17 cellular contexts compared by ENCODE assay signal in the genomic region with DNA sequence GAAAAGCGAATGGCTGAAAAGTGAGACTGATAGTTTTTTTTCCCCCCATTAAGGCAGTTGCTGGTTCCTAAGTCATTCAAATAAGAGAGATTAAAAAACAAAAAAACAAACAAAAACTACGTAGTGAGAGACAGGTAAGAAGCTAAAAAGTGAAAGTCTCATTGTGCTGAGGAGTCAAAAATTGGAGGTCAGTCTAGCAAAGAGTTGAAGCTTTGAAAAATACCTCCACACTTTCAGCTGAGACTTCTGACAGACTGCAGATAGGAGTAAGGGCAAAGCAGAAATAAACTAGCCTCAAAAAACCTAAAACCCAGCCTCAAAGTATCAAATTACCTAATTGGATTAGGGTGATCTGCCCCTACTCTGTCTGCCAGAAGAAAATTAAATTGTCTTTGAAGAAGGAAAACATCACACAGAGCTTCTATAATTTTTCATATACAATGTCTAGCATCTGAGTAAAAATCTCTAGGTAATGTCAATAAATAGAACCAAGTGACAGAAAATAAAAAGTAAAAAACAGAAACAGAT. TPM values are rescaled to one million over a fixed set of nuclear protein-coding genes. Genes with fewer than 3 reads are reported as not detected.
A peak's percentile ranks its signal among the peaks of the same experiment; 100 is the strongest.
DNase-seq lines count a peak whose midpoint lies in the region; ATAC-seq and TF ChIP-seq lines count a peak whose summit lies in the region.
"Had no signal": no experiment of that assay in that cellular context is flagged by ENCODE, and none has a peak within 500 bp of the region (broad histone marks: within the 10 kb centered on the region; RNA-seq: fewer than 3 reads in every experiment).

No MANE protein-coding gene starts in this region.

- no peak overlapping the region for H3K18ac ChIP-seq in H9 (ENCODE audit: insufficient read length, low read depth, low read length)

- H3K79me1 ChIP-seq in H9 (ENCODE audit: insufficient read depth, low read depth, low read length, poor library complexity, severe bottlenecking), result no peaks in the 10 kb centered on the region

- ATAC-seq in WTC11 (no peak), HG03159 (IDR thresholded peaks at IDR 0.05; ENCODE audit: unreplicated experiment) (no peak)
- ATAC-seq: left colon, upper lobe of right lung had no signal

- H3K4ac ChIP-seq in H9 (ENCODE audit: low read depth, low read length), result no peak overlapping the region

- H3K9me3 Mint-ChIP-seq in H9, result peaks cover 0 to 3% of the 10 kb centered on the region in 2 experiments; a peak in 3 of 5 replicates
- peaks cover 3% of the 10 kb centered on the region for H3K9me3 Mint-ChIP-seq in WTC11

- no CpG with 5 or more reads among the region's 2 CpGs for WGBS in H9 (ENCODE audit: extremely low coverage, insufficient read length, low lambda C conversion rate)

- no peak for TF ChIP-seq CTCF in A673 (conservative IDR thresholded peaks at IDR 0.05; ENCODE audit: low read depth, low read length)
- TF ChIP-seq CTCF in H9 (conservative IDR thresholded peaks at IDR 0.05), result no peak
- no peak for TF ChIP-seq CTCF in WTC11 (IDR thresholded peaks at IDR 0.05)

- no peaks in the 10 kb centered on the region for H3K27me3 ChIP-seq in A673 (replicated peaks; ENCODE audit: insufficient read depth, low read depth, low read length, poor library complexity)
- H3K27me3 ChIP-seq in H9 (ENCODE audit: insufficient read depth, low read length), result no peaks in the 10 kb centered on the region
- H3K27me3 ChIP-seq in iPS-15b (ENCODE audit: control insufficient read depth, insufficient read depth, low read length), result no peaks in the 10 kb centered on the region
- H3K27me3 ChIP-seq: upper lobe of right lung had no signal

- no peak overlapping the region for H2BK15ac ChIP-seq in H9 (ENCODE audit: low read depth, low read length)

- intact Hi-C loops in A673 (cut with micrococcal nuclease; ENCODE audit: unreplicated experiment), result no loop called here

- H2BK5ac ChIP-seq in H9 (ENCODE audit: insufficient read length, low read length), result no peak overlapping the region

- no peaks in the 10 kb centered on the region for H3K36me3 ChIP-seq in A673 (ENCODE audit: insufficient read depth, low read length, poor library complexity, severe bottlenecking)
- H3K36me3 ChIP-seq in iPS-15b (ENCODE audit: control insufficient read depth, insufficient read depth, low read length), result no peaks in the 10 kb centered on the region
- H3K36me3 ChIP-seq: upper lobe of right lung had no signal

- H3K9me3 ChIP-seq in A673 (ENCODE audit: low read depth, low read length, poor library complexity, severe bottlenecking) (no peaks in the 10 kb centered on the region), H9 (ENCODE audit: control insufficient read depth, low read depth, low read length) (no peaks in the 10 kb centered on the region), iPS-15b (ENCODE audit: control insufficient read depth, insufficient read depth, low read length) (no peaks in the 10 kb centered on the region)

- H3K4me1 ChIP-seq in A673 (ENCODE audit: insufficient read depth, low read length, poor library complexity, severe bottlenecking) (no peaks in the 10 kb centered on the region), H9 (ENCODE audit: insufficient read depth, low read length) (peaks cover 3% of the 10 kb centered on the region; the same call in 1 of the 2 replicates), iPS-15b (ENCODE audit: control insufficient read depth, insufficient read depth, low read length) (peaks cover 7% of the 10 kb centered on the region)
- H3K4me1 ChIP-seq: upper lobe of right lung had no signal

- H4K20me1 ChIP-seq in H9 (ENCODE audit: control insufficient read depth, insufficient read depth, insufficient read length), result no peaks in the 10 kb centered on the region

- H3K4me3 Mint-ChIP-seq in H9 (0 out of 5 replicates have a peak overlapping the region, but pooled peaks of 1 of the 2 experiments have one; percentile 5), WTC11 (no peak overlapping the region; the same call in 1 of the 2 replicates)
- H3K4me3 Mint-ChIP-seq: mesothelial cell of epicardium had no signal

- H3K14ac ChIP-seq in H9 (ENCODE audit: insufficient read depth, low read length), result no peak overlapping the region

- POLR2A ChIA-PET in A673 (lab: Charles Lee; ENCODE audit: low non-redundant PET) (no interaction called here), WTC11 (lab: Charles Lee) (no interaction called here)

- H3K9ac ChIP-seq in H9 (ENCODE audit: extremely low read depth, insufficient read length, low read length) (no peak overlapping the region), iPS-15b (ENCODE audit: low read depth, low read length) (peak overlapping the region; percentile 5)

- H4K8ac ChIP-seq in H9 (replicated peaks; ENCODE audit: insufficient read length, low read depth, low read length), result no peak overlapping the region

- H3K4me2 ChIP-seq in H9 (ENCODE audit: insufficient read depth, insufficient read length, low read length), result no peak overlapping the region

- no peak overlapping the region for H2BK12ac ChIP-seq in H9 (ENCODE audit: insufficient read length, low read depth, low read length)

- no peak overlapping the region for H2AK5ac ChIP-seq in H9 (ENCODE audit: insufficient read length, low read length)

- H2AFZ ChIP-seq in H9 (ENCODE audit: low read length), result no peak overlapping the region

- no peak overlapping the region for H3T11ph ChIP-seq in H9 (ENCODE audit: low read length)

- no peak overlapping the region for H4K5ac ChIP-seq in H9 (ENCODE audit: insufficient read length, low read depth, low read length)

- H3K27ac ChIP-seq in A673 (ENCODE audit: low read depth, low read length, poor library complexity, severe bottlenecking) (no peak overlapping the region), H9 (ENCODE audit: insufficient read length, low read depth, low read length) (no peak overlapping the region)
- H3K27ac ChIP-seq: dorsolateral prefrontal cortex, upper lobe of right lung had no signal

- H2BK120ac ChIP-seq in H9 (ENCODE audit: low read depth, low read length, poor library complexity, severe bottlenecking), result no peak overlapping the region

- no peaks in the 10 kb centered on the region for H3K79me2 ChIP-seq in H9 (ENCODE audit: insufficient read depth, low read length)

- H3K4me1 Mint-ChIP-seq in H9 (peaks cover 21 to 27% of the 10 kb centered on the region in 2 experiments), WTC11 (peaks cover 20% of the 10 kb centered on the region)

- CTCF ChIA-PET in A673 (lab: Charles Lee), result no interaction called here
- CTCF ChIA-PET in WTC11 (lab: Charles Lee), result interaction anchor here (1.3 kb wide), 1 partner anchor 33 kb away, joined by 6 read pairs; no protein-coding TSS in a partner anchor

- H3K27me3 Mint-ChIP-seq in H9 (ENCODE audit: low read depth) (peaks cover 2% of the 10 kb centered on the region; the same call in 1 of the 2 replicates), WTC11 (ENCODE audit: low read depth) (no peaks in the 10 kb centered on the region)
- H3K27me3 Mint-ChIP-seq: progenitor cell of endocrine pancreas had no signal

- H3K23ac ChIP-seq in H9 (ENCODE audit: insufficient read length, low read depth, low read length), result no peak overlapping the region

- no peak overlapping the region for H4K91ac ChIP-seq in H9 (ENCODE audit: insufficient read length, low read depth, low read length)

- no peaks in the 10 kb centered on the region for H3K23me2 ChIP-seq in H9 (ENCODE audit: insufficient read length, low read depth, low read length, poor library complexity, severe bottlenecking)

- DNase-seq in A673 (ENCODE audit: low spot score), result peak; percentile 49
- DNase-seq in H9, result no peak
- no peak for DNase-seq in WTC11 (ENCODE audit: low spot score)
- no peak for DNase-seq in superior temporal gyrus (ENCODE audit: extremely low spot score)
- DNase-seq in NCI-H146 treated with DMSO at 0.1 percent for 48 hours (lab: John Stamatoyannopoulos, UW; ENCODE audit: unreplicated experiment), result no peak
- no peak for DNase-seq in HCEC 1CT
- DNase-seq: caudate nucleus, dorsolateral prefrontal cortex, foreskin melanocyte, left colon, NCI-H146, SW 1271, upper lobe of right lung had no signal

- H3K56ac ChIP-seq in H9 (ENCODE audit: insufficient read length, low read depth, low read length), result no peak overlapping the region

- peak overlapping the region in 2 of 3 experiments; percentile 3 to 78; a peak in 3 of 7 replicates for H3K27ac Mint-ChIP-seq in H9
- H3K27ac Mint-ChIP-seq in WTC11, result peak overlapping the region; percentile 0; the same call in 1 of the 2 replicates
- H3K27ac Mint-ChIP-seq: progenitor cell of endocrine pancreas had no signal

- H3K4me3 ChIP-seq in A673 (ENCODE audit: low read depth, low read length, poor library complexity, severe bottlenecking) (no peak overlapping the region), iPS-15b (ENCODE audit: low read depth, low read length) (no peak overlapping the region)
- H3K4me3 ChIP-seq: dorsolateral prefrontal cortex, upper lobe of right lung had no signal

- BruUV-seq in A673 (replicated peaks; lab: Mats Ljungman, UMichigan), result no TSS peak

- no peak overlapping the region for H2BK20ac ChIP-seq in H9 (ENCODE audit: low read depth, low read length, poor library complexity, severe bottlenecking)

- H3K36me3 Mint-ChIP-seq in H9 (ENCODE audit: insufficient read depth in 1 of 3, low read depth in 3 of 3) (peaks cover 0 to 3% (median 0%) of the 10 kb centered on the region in 3 experiments; a peak in 1 of 7 replicates), WTC11 (no peaks in the 10 kb centered on the region)

TF ChIP-seq in WTC11, 78 proteins besides CTCF, POLR2A, EP300 and RAD21 (continues in another document):
- TF ChIP-seq ZNF138 (CRISPR knock-in tag; conservative IDR thresholded peaks at IDR 0.05) (no peak), NFYB (CRISPR knock-in tag; conservative IDR thresholded peaks at IDR 0.05; ENCODE audit: low read depth) (no peak), USF1 (CRISPR knock-in tag; IDR thresholded peaks at IDR 0.05) (no peak), SMAD4 (CRISPR knock-in tag; IDR thresholded peaks at IDR 0.05) (no peak), ETV6 (CRISPR knock-in tag; IDR thresholded peaks at IDR 0.05) (no peak), ZBTB21 (CRISPR knock-in tag; IDR thresholded peaks at IDR 0.05; ENCODE audit: borderline replicate concordance) (no peak), NFATC4 (CRISPR knock-in tag; IDR thresholded peaks at IDR 0.05) (no peak), ZNF671 (CRISPR knock-in tag; IDR thresholded peaks at IDR 0.05) (no peak)

RNA-seq across cellular contexts. Expression of gene EIF2AK3, which starts 10.9 kb away (rescaled TPM):
- total RNA-seq in A673 (2021), result 5.1 and 6.7 TPM in 2 replicates
- 17.9 and 19.3 TPM in 2 replicates for total RNA-seq in H9 (2021)
- total RNA-seq in WTC11 (2021), result 14.6 to 20.8 TPM (median 16.3 TPM) in 3 replicates

RNA-seq across cellular contexts. Expression of gene RPIA, which starts 53.3 kb away (rescaled TPM):
- total RNA-seq in A673 (2021) (28.6 and 30.8 TPM in 2 replicates), H9 (2021) (17.3 and 18.6 TPM in 2 replicates), WTC11 (2021) (21.8 to 23.4 TPM (median 23.4 TPM) in 3 replicates)
